In the genomic region with DNA sequence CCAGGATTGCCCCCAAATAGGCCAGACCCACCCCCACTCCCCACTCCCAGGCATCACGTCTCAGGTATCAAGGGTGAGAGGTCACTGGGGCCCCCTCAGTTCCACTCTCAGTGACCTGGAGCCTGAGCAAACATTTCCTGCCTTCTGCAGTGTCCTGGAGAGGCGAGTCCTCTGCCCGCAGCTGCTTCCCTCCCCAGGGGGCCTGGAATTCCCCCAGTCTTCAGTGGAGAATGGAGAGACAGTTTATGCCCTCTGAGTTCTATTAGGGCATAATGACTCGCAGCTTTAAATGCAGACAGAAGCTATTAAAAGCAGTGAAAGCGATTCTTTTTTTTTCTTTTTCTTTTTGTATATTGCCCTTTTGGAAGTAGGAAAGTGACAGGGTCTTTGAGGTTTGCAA, we compare ENCODE assay signal across 12 cellular contexts. TPM values are rescaled to one million over a fixed set of nuclear protein-coding genes. Genes with fewer than 3 reads are reported as not detected.
DNase-seq lines count a peak whose midpoint lies in the region; ATAC-seq and TF ChIP-seq lines count a peak whose summit lies in the region.
"Not testable (repeated sequence)": the region's sequence is repeated elsewhere in the genome, so short reads cannot be mapped to it uniquely, and the experiment has no call there.
"Had no signal": no experiment of that assay in that cellular context is flagged by ENCODE, and none has a peak within 500 bp of the region (broad histone marks: within the 10 kb centered on the region; RNA-seq: fewer than 3 reads in every experiment).

No MANE protein-coding gene starts in this region.

- H3K14ac ChIP-seq in H9 (ENCODE audit: insufficient read depth, low read length), result not testable (repeated sequence)

- not testable (repeated sequence) for H2BK20ac ChIP-seq in H9 (ENCODE audit: low read depth, low read length, poor library complexity, severe bottlenecking)

- H3K9me3 Mint-ChIP-seq in H9, result not testable (repeated sequence)

- peak; percentile 6 for ATAC-seq in left lung
- ATAC-seq in psoas muscle, result not testable (repeated sequence)

- not testable (repeated sequence) for H3K27me3 Mint-ChIP-seq in H9 (ENCODE audit: low read depth)

- not testable (repeated sequence) for H4K8ac ChIP-seq in H9 (replicated peaks; ENCODE audit: insufficient read length, low read depth, low read length)

- not testable (repeated sequence) for H3K4me2 ChIP-seq in H9 (ENCODE audit: insufficient read depth, insufficient read length, low read length)

- H3K9me3 ChIP-seq in H9 (ENCODE audit: control insufficient read depth, low read depth, low read length); SJCRH30 (replicated peaks); breast epithelium; esophagus squamous epithelium; left lung; psoas muscle: not testable (repeated sequence)

- H4K20me1 ChIP-seq in H9 (ENCODE audit: control insufficient read depth, insufficient read depth, insufficient read length), result not testable (repeated sequence)

- not testable (repeated sequence) for H3K79me2 ChIP-seq in ACC112 (ENCODE audit: control insufficient read depth, insufficient read depth, low read length, unreplicated experiment); H9 (ENCODE audit: insufficient read depth, low read length)

- DNase-seq in H9, result peak; percentile 74
- DNase-seq in NCI-H146 treated with DMSO at 0.1 percent for 48 hours (lab: John Stamatoyannopoulos, UW; ENCODE audit: unreplicated experiment), result peak; percentile 56
- DNase-seq in SJCRH30, result peak; percentile 89 to 90
- DNase-seq in breast epithelium (ENCODE audit: low spot score in 2 of 2); esophagus squamous epithelium (lab: John Stamatoyannopoulos, UW); left lung; psoas muscle: not testable (repeated sequence)

- not testable (repeated sequence) for H4K91ac ChIP-seq in H9 (ENCODE audit: insufficient read length, low read depth, low read length)

- H3K36me3 ChIP-seq in ACC112 (ENCODE audit: insufficient read depth, low read length); SJCRH30; breast epithelium; esophagus squamous epithelium; left lung; psoas muscle (ENCODE audit: insufficient read depth in 1 of 2, low read depth in 1 of 2): not testable (repeated sequence)

- not testable (repeated sequence) for H2BK5ac ChIP-seq in H9 (ENCODE audit: insufficient read length, low read length)

- TF ChIP-seq POLR2A in breast epithelium (IDR thresholded peaks at IDR 0.05); esophagus squamous epithelium (IDR thresholded peaks at IDR 0.05): not testable (repeated sequence)

- H3K18ac ChIP-seq in H9 (ENCODE audit: insufficient read length, low read depth, low read length), result not testable (repeated sequence)

- H3K4me3 ChIP-seq in ACC112 (ENCODE audit: low read depth, low read length); SJCRH30; breast epithelium; esophagus squamous epithelium; left lung; psoas muscle: not testable (repeated sequence)

- intact Hi-C loops in breast epithelium (cut with DNase I; ENCODE audit: low total_unique reads); esophagus squamous epithelium (cut with DNase I); left lung (cut with DNase I); psoas muscle (cut with DNase I): not testable (repeated sequence)

- not testable (repeated sequence) for H3K79me1 ChIP-seq in H9 (ENCODE audit: insufficient read depth, low read depth, low read length, poor library complexity, severe bottlenecking)

- H3K4me3 Mint-ChIP-seq in H9, result peak overlapping the region; percentile 1; a peak in 2 of 5 replicates

- not testable (repeated sequence) for H2BK120ac ChIP-seq in H9 (ENCODE audit: low read depth, low read length, poor library complexity, severe bottlenecking)

- TF ChIP-seq CTCF in H9 (conservative IDR thresholded peaks at IDR 0.05); breast epithelium (IDR thresholded peaks at IDR 0.05); esophagus squamous epithelium (IDR thresholded peaks at IDR 0.05); left lung (IDR thresholded peaks at IDR 0.05); psoas muscle (IDR thresholded peaks at IDR 0.05): not testable (repeated sequence)

- H2BK12ac ChIP-seq in H9 (ENCODE audit: insufficient read length, low read depth, low read length), result not testable (repeated sequence)

- not testable (repeated sequence) for H4K5ac ChIP-seq in H9 (ENCODE audit: insufficient read length, low read depth, low read length)

- not testable (repeated sequence) for H3K4ac ChIP-seq in H9 (ENCODE audit: low read depth, low read length)

- H2BK15ac ChIP-seq in H9 (ENCODE audit: low read depth, low read length), result not testable (repeated sequence)

- not testable (repeated sequence) for H3K36me3 Mint-ChIP-seq in H9 (ENCODE audit: insufficient read depth in 1 of 3, low read depth in 3 of 3)

- H3K23ac ChIP-seq in H9 (ENCODE audit: insufficient read length, low read depth, low read length), result not testable (repeated sequence)

- not testable (repeated sequence) for H3K56ac ChIP-seq in H9 (ENCODE audit: insufficient read length, low read depth, low read length)

- H3K27ac ChIP-seq in ACC112 (ENCODE audit: low read depth, low read length) (peak overlapping the region; percentile 38; the same call in 1 of the 2 replicates), SJCRH30 (peak overlapping the region; percentile 26; the same call in 1 of the 2 replicates), breast epithelium (peak overlapping the region; percentile 71 to 74), esophagus squamous epithelium (peak overlapping the region; percentile 82 to 92 (median 87)), left lung (peak overlapping the region in 1 of 2 donors; percentile 53), psoas muscle (peak overlapping the region; percentile 53)
- H3K27ac ChIP-seq in H9 (ENCODE audit: insufficient read length, low read depth, low read length), result not testable (repeated sequence)

- not testable (repeated sequence) for H2AK5ac ChIP-seq in H9 (ENCODE audit: insufficient read length, low read length)

- H3K27me3 ChIP-seq in ACC112 (ENCODE audit: insufficient read depth, low read length); H9 (ENCODE audit: insufficient read depth, low read length); SJCRH30; breast epithelium; esophagus squamous epithelium; left lung; psoas muscle (ENCODE audit: insufficient read depth in 3 of 3, low read length in 2 of 3): not testable (repeated sequence)

- H3K23me2 ChIP-seq in H9 (ENCODE audit: insufficient read length, low read depth, low read length, poor library complexity, severe bottlenecking), result not testable (repeated sequence)

- no CpG with 5 or more reads among the region's 5 CpGs for WGBS in H9 (ENCODE audit: extremely low coverage, insufficient read length, low lambda C conversion rate)
- 17 to 26% methylated on average over 2 to 4 of the region's 5 CpGs for WGBS in esophagus squamous epithelium, 2 donors
- WGBS in psoas muscle, 3 donors, result 32 to 37% (median 34%) methylated on average over 5 of the region's 5 CpGs

- H3T11ph ChIP-seq in H9 (ENCODE audit: low read length), result not testable (repeated sequence)

- H3K9ac ChIP-seq in H9 (ENCODE audit: extremely low read depth, insufficient read length, low read length), result not testable (repeated sequence)

- H2AFZ ChIP-seq in ACC112 (ENCODE audit: low read length, unreplicated experiment); H9 (ENCODE audit: low read length): not testable (repeated sequence)

- H3K4me1 Mint-ChIP-seq in H9, result peaks cover 11% of the 10 kb centered on the region in 2 experiments

- H3K27ac Mint-ChIP-seq in H9, result peak overlapping the region; percentile 17 to 92 (median 91); a peak in 6 of 7 replicates

- H3K4me1 ChIP-seq in ACC112 (ENCODE audit: control insufficient read depth, insufficient read depth, low read length, unreplicated experiment), result peaks cover 19% of the 10 kb centered on the region
- H3K4me1 ChIP-seq in H9 (ENCODE audit: insufficient read depth, low read length); breast epithelium; left lung; psoas muscle: not testable (repeated sequence)
- peaks cover 11% of the 10 kb centered on the region for H3K4me1 ChIP-seq in SJCRH30
- peaks cover 3 to 40% (median 7%) of the 10 kb centered on the region in 3 donors for H3K4me1 ChIP-seq in esophagus squamous epithelium

RNA-seq across cellular contexts. Expression of a gene that starts 24.7 kb away (rescaled TPM):
- total RNA-seq in H9 (2021), result not detected in 2 replicates
- 0.15 and 0.20 TPM in 2 replicates for total RNA-seq in SJCRH30 (2014; rRNA removed; shearing (Covaris generic))
- under 1 TPM in 1 of 3 donors, not detected in 2; 0.15 TPM for total RNA-seq in breast epithelium
- under 1 TPM in 2 of 4 donors, not detected in 2; 0.09 to 0.19 TPM for total RNA-seq in esophagus squamous epithelium
- under 1 TPM in 1 of 2 donors, not detected in 1; 0.55 TPM for total RNA-seq in left lung
- total RNA-seq in psoas muscle, result 1 to 10 TPM in 1 of 4 donors, under 1 TPM in 3; 0.15 to 1.3 (median 0.46) TPM
- polyA plus RNA-seq in psoas muscle, result under 1 TPM; 0.07 to 0.35 (median 0.23) TPM
- total RNA-seq: activated T-helper 1 cell treated with anti-CD3 and anti-CD28 coated beads, Interleukin-12 subunit alpha, Interleukin-12 subunit beta, Interleukin-2, Interleukin-4 antibody, amounts not matched to agents 30 ng/mL and 10 ng/mL and 1 ng/mL, durations not matched to agents 14 hours and 24 hours and 36 hours; CD4-positive, CD25-positive, alpha-beta regulatory T cell; G401 had no signal
- polyA plus RNA-seq: CD4-positive, CD25-positive, alpha-beta regulatory T cell; IgD-negative memory B cell had no signal

RNA-seq across cellular contexts. Expression of a gene that starts 37.0 kb away (rescaled TPM):
- total RNA-seq in H9 (2021), result 18.6 and 18.7 TPM in 2 replicates
- 28.4 TPM in 2 replicates for total RNA-seq in SJCRH30 (2014; rRNA removed; shearing (Covaris generic))
- total RNA-seq in breast epithelium, result 10 to 100 TPM in 1 of 3 donors, 1 to 10 TPM in 2; 4.6 to 13.9 (median 8.2) TPM
- total RNA-seq in esophagus squamous epithelium, result 1 to 10 TPM; 1.4 to 4.4 (median 2.5) TPM
- total RNA-seq in left lung, result 1 to 10 TPM; 2.2 to 2.6 TPM
- total RNA-seq in psoas muscle, result 1 to 10 TPM; 1.0 to 1.7 (median 1.3) TPM
- polyA plus RNA-seq in psoas muscle, result 1 to 10 TPM in 1 of 3 donors, under 1 TPM in 2; 0.35 to 2.1 (median 0.51) TPM
